10 cellular contexts compared by ENCODE assay signal in genomic region chr6:88167625-88167937, GRCh38. TPM values are rescaled to one million over a fixed set of nuclear protein-coding genes. Genes with fewer than 3 reads are reported as not detected.
A peak's percentile ranks its signal among the peaks of the same experiment; 100 is the strongest.
DNase-seq lines count a peak whose midpoint lies in the region; ATAC-seq and TF ChIP-seq lines count a peak whose summit lies in the region.
"Had no signal": no experiment of that assay in that cellular context is flagged by ENCODE, and none has a peak within 500 bp of the region (broad histone marks: within the 10 kb centered on the region; RNA-seq: fewer than 3 reads in every experiment).

No MANE protein-coding gene starts in this region.

- H3K9me3 Mint-ChIP-seq in stimulated activated naive CD8-positive, alpha-beta T cell treated with anti-CD3 and anti-CD28 coated beads, Interleukin-15, Interleukin-2, amounts not matched to agents 100 ng/mL and 50 ng/mL, for 24 hours: no peaks in the 10 kb centered on the region
- H3K9me3 Mint-ChIP-seq in brain: peaks cover 0 to 7% (median 0%) of the 10 kb centered on the region in 5 experiments
- no peaks in the 10 kb centered on the region for H3K9me3 Mint-ChIP-seq in naive thymus-derived CD8-positive, alpha-beta T cell

- ATAC-seq in stimulated activated naive CD8-positive, alpha-beta T cell treated with anti-CD3 and anti-CD28 coated beads, Interleukin-15, Interleukin-2, amounts not matched to agents 100 U/mL and 50 U/mL, for 24 hours: no peak
- no peak for ATAC-seq in naive thymus-derived CD8-positive, alpha-beta T cell
- ATAC-seq in HG03196 (IDR thresholded peaks at IDR 0.05; ENCODE audit: unreplicated experiment): no peak

- TF ChIP-seq CTCF in brain (conservative IDR thresholded peaks at IDR 0.05): no peak
- TF ChIP-seq CTCF in GM10248 (IDR thresholded peaks at IDR 0.05; ENCODE audit: control extremely low read depth, extremely low read depth, low read depth, missing control alignments): no peak

- H3K4me3 Mint-ChIP-seq in stimulated activated naive CD8-positive, alpha-beta T cell treated with anti-CD3 and anti-CD28 coated beads, Interleukin-15, Interleukin-2, amounts not matched to agents 100 ng/mL and 50 ng/mL, for 24 hours: peak overlapping the region; percentile 35
- peak overlapping the region; percentile 76 to 80 (median 78) for H3K4me3 Mint-ChIP-seq in brain
- H3K4me3 Mint-ChIP-seq in naive thymus-derived CD8-positive, alpha-beta T cell: peak overlapping the region; percentile 1 to 76 (median 65)

- H3K27me3 Mint-ChIP-seq in stimulated activated naive CD8-positive, alpha-beta T cell treated with anti-CD3 and anti-CD28 coated beads, Interleukin-15, Interleukin-2, amounts not matched to agents 100 ng/mL and 50 ng/mL, for 24 hours: peaks cover 75% of the 10 kb centered on the region
- peaks cover 42% of the 10 kb centered on the region for H3K27me3 Mint-ChIP-seq in brain
- H3K27me3 Mint-ChIP-seq in naive thymus-derived CD8-positive, alpha-beta T cell: peaks cover 39 to 77% (median 58%) of the 10 kb centered on the region in 5 donors

- peaks cover 14% of the 10 kb centered on the region for H3K4me1 Mint-ChIP-seq in stimulated activated naive CD8-positive, alpha-beta T cell treated with anti-CD3 and anti-CD28 coated beads, Interleukin-15, Interleukin-2, amounts not matched to agents 100 ng/mL and 50 ng/mL, for 24 hours (ENCODE audit: low read depth)
- peaks cover 33% of the 10 kb centered on the region for H3K4me1 Mint-ChIP-seq in brain
- peaks cover 10 to 21% (median 15%) of the 10 kb centered on the region in 4 donors for H3K4me1 Mint-ChIP-seq in naive thymus-derived CD8-positive, alpha-beta T cell

- H3K36me3 Mint-ChIP-seq in stimulated activated naive CD8-positive, alpha-beta T cell treated with anti-CD3 and anti-CD28 coated beads, Interleukin-15, Interleukin-2, amounts not matched to agents 100 ng/mL and 50 ng/mL, for 24 hours (ENCODE audit: low read depth): no peaks in the 10 kb centered on the region
- no peaks in the 10 kb centered on the region for H3K36me3 Mint-ChIP-seq in brain
- H3K36me3 Mint-ChIP-seq in naive thymus-derived CD8-positive, alpha-beta T cell: peaks cover 0 to 12% (median 9%) of the 10 kb centered on the region in 3 donors

- no peak for DNase-seq in stimulated activated naive CD8-positive, alpha-beta T cell treated with anti-CD3 and anti-CD28 coated beads, Interleukin-15, Interleukin-2, amounts not matched to agents 100 U/mL and 50 U/mL, for 24 hours
- no peak for DNase-seq in naive thymus-derived CD8-positive, alpha-beta T cell
- DNase-seq in GM10248 (ENCODE audit: extremely low spot score): no peak
- DNase-seq in COLO829 (ENCODE audit: low spot score): no peak
- DNase-seq in effector CD4-positive, alpha-beta T cell: no peak

- CTCF ChIA-PET in GM10248 (lab: Yijun Ruan, JAX): no interaction called here

- POLR2A ChIA-PET in naive thymus-derived CD8-positive, alpha-beta T cell (lab: Charles Lee): no interaction called here
- POLR2A ChIA-PET in GM10248 (lab: Yijun Ruan, JAX): no interaction called here

- no peak overlapping the region for H3K27ac Mint-ChIP-seq in stimulated activated naive CD8-positive, alpha-beta T cell treated with anti-CD3 and anti-CD28 coated beads, Interleukin-15, Interleukin-2, amounts not matched to agents 100 ng/mL and 50 ng/mL, for 24 hours
- peak overlapping the region; percentile 23 to 85 (median 71) for H3K27ac Mint-ChIP-seq in brain
- H3K27ac Mint-ChIP-seq in naive thymus-derived CD8-positive, alpha-beta T cell: no peak overlapping the region

RNA-seq across cellular contexts. Expression of gene CNR1, which starts 1.4 kb away (rescaled TPM):
- polyA plus RNA-seq in brain (ENCODE audit: insufficient read depth, low read depth, low replicate concordance): 3.9 TPM
- total RNA-seq in naive thymus-derived CD8-positive, alpha-beta T cell: 1 to 10 TPM in 1 of 2 experiments, under 1 TPM in 1; 0.27 to 1.1 TPM
- not detected for polyA plus RNA-seq in naive thymus-derived CD8-positive, alpha-beta T cell
- total RNA-seq: glomerular endothelial cell, myocyte had no signal

Comparison
In these comparisons a context has a peak if more than half of its experiments do, and no peak if none do; other contexts are left out.
1. H3K27ac Mint-ChIP-seq: peak in brain (5 of 5); none in stimulated activated naive CD8-positive, alpha-beta T cell treated with anti-CD3 and anti-CD28 coated beads, Interleukin-15, Interleukin-2, amounts not matched to agents 100 ng/mL and 50 ng/mL, for 24 hours (single experiment) and naive thymus-derived CD8-positive, alpha-beta T cell (0 of 10).
2. Peak in every context shown above with its lines, with median percentiles within 50 percentile points of each other: H3K4me3 Mint-ChIP-seq.